Comparison of ENCODE assay signal across 9 cellular contexts in the genomic region with DNA sequence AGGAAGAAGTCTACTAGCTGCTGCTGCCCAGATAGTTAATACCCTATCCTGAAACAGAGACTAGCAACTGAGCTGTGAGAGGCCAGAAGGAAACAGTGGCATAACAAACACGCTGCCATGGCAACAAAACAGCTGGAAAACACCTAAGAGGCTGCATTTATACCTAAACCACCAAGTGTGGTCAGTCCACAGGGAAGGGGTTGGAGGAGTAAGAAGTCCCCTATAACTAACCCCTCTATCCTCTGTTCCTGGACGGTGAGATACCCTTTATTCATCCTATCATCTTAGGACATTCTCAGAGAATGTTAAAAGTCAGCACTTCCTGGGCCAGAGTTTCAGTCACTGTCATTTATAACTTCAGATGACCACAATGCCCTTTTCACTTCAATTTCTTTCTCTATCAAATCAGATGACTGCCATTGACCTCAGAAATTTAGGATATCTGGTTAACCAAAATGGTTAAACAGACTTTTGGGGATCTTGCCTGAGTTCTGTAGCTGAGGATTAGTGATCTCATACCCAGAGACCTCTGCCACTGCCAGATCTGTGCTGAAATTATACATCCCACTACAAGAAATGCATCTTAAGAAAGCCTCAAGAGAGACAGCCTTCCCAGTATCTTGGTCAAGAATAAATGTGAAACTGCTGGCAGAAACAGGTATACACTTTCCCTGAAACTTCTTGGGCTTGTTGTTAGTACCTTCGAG. TPM values are rescaled to one million over a fixed set of nuclear protein-coding genes. Genes with fewer than 3 reads are reported as not detected.
A peak's percentile ranks its signal among the peaks of the same experiment; 100 is the strongest.
DNase-seq lines count a peak whose midpoint lies in the region; ATAC-seq and TF ChIP-seq lines count a peak whose summit lies in the region.
"Had no signal": no experiment of that assay in that cellular context is flagged by ENCODE, and none has a peak within 500 bp of the region (broad histone marks: within the 10 kb centered on the region; RNA-seq: fewer than 3 reads in every experiment).

No MANE protein-coding gene starts in this region.

- no peak overlapping the region for H2AFZ ChIP-seq in OCI-LY7 (ENCODE audit: low read length)

- H3K4me3 ChIP-seq in AG10803 (ENCODE audit: low read length) (no peak overlapping the region), Panc1 (ENCODE audit: low read depth in 2 of 2, low read length in 2 of 2) (no peak overlapping the region), upper lobe of left lung (no peak overlapping the region), OCI-LY7 (ENCODE audit: low read depth, low read length, poor library complexity, severe bottlenecking) (no peak overlapping the region), tibial artery (no peak overlapping the region)
- H3K4me3 ChIP-seq: skin epidermis had no signal

- H3K27me3 ChIP-seq in Panc1 (ENCODE audit: control insufficient read depth, insufficient read depth, low read length), result no peaks in the 10 kb centered on the region
- H3K27me3 ChIP-seq in upper lobe of left lung, result no peaks in the 10 kb centered on the region
- no peaks in the 10 kb centered on the region for H3K27me3 ChIP-seq in tibial artery

- H3K9me3 ChIP-seq in Panc1 (ENCODE audit: control insufficient read depth, insufficient read depth, low read depth, low read length) (no peaks in the 10 kb centered on the region), upper lobe of left lung (no peaks in the 10 kb centered on the region), OCI-LY7 (ENCODE audit: low read length) (no peaks in the 10 kb centered on the region), tibial artery (no peaks in the 10 kb centered on the region)

- POLR2A ChIA-PET in Panc1 (lab: Charles Lee), result no interaction called here
- POLR2A ChIA-PET in OCI-LY7 (lab: Charles Lee), result no interaction called here

- TF ChIP-seq CTCF in AG10803 (conservative IDR thresholded peaks at IDR 0.05; ENCODE audit: low read length) (no peak), GM13977 (IDR thresholded peaks at IDR 0.05; ENCODE audit: extremely low read depth, insufficient read depth, missing control alignments) (no peak), Panc1 (IDR thresholded peaks at IDR 0.05) (no peak), upper lobe of left lung (IDR thresholded peaks at IDR 0.05) (no peak), OCI-LY7 (conservative IDR thresholded peaks at IDR 0.05; ENCODE audit: low read length) (no peak), tibial artery (IDR thresholded peaks at IDR 0.05) (no peak)

- H3K36me3 ChIP-seq in Panc1 (ENCODE audit: control insufficient read depth, insufficient read depth, low read length) (peaks cover 23% of the 10 kb centered on the region), upper lobe of left lung (peaks cover 51 to 100% (median 83%) of the 10 kb centered on the region in 4 donors), OCI-LY7 (ENCODE audit: insufficient read depth, low read length) (peaks cover 100% of the 10 kb centered on the region), tibial artery (peaks cover 73 to 96% (median 93%) of the 10 kb centered on the region in 3 donors)

- H3K27ac ChIP-seq in Panc1 (ENCODE audit: low read length) (no peak overlapping the region), upper lobe of left lung (peak overlapping the region in 1 of 4 donors; percentile 27), OCI-LY7 (ENCODE audit: low read depth, low read length, poor library complexity, severe bottlenecking) (no peak overlapping the region), tibial artery (no peak overlapping the region)

- no peak for TF ChIP-seq POLR2A in upper lobe of left lung (IDR thresholded peaks at IDR 0.05)

- H3K4me1 ChIP-seq in Panc1 (ENCODE audit: control insufficient read depth, insufficient read depth, low read length) (no peaks in the 10 kb centered on the region), upper lobe of left lung (peaks cover 0 to 5% (median 0%) of the 10 kb centered on the region in 4 donors), OCI-LY7 (ENCODE audit: insufficient read depth, low read length, poor library complexity, severe bottlenecking) (no peaks in the 10 kb centered on the region), tibial artery (no peaks in the 10 kb centered on the region)

- no peaks in the 10 kb centered on the region for H3K79me2 ChIP-seq in OCI-LY7 (ENCODE audit: insufficient read depth, low read depth, low read length)

- in situ Hi-C loops in GM13977 (cut with MboI; ENCODE audit: low pct_unique_long_range_greater_than_20kb, low sequenced_read_pairs, unreplicated experiment) (no loop called here), Panc1 (cut with HindIII; ENCODE audit: low pct_unique_long_range_greater_than_20kb, low sequenced_read_pairs) (no loop called here)

- peak; percentile 25 for DNase-seq in AG10803 (ENCODE audit: low read depth)
- peak; percentile 70 for DNase-seq in GM13977 (ENCODE audit: low spot score)
- no peak for DNase-seq in Panc1 (ENCODE audit: low read depth, low spot score)
- peak; percentile 23 for DNase-seq in glomerular visceral epithelial cell (ENCODE audit: extremely low spot score)
- no peak for DNase-seq in upper lobe of left lung
- DNase-seq in OCI-LY7 (ENCODE audit: low spot score), result no peak
- no peak for DNase-seq in tibial artery

- no peak for TF ChIP-seq EP300 in upper lobe of left lung (IDR thresholded peaks at IDR 0.05)

- no peaks in the 10 kb centered on the region for H3K9me2 ChIP-seq in OCI-LY7 (ENCODE audit: insufficient read depth, low read length)

- H4K20me1 ChIP-seq in OCI-LY7 (ENCODE audit: insufficient read depth, low read length), result no peaks in the 10 kb centered on the region

- CTCF ChIA-PET in Panc1 (lab: Charles Lee), result interaction anchor here (0.6 kb wide), 1 partner anchor 158 kb away, joined by 10 read pairs; a partner anchor contains a TSS
- CTCF ChIA-PET in OCI-LY7 (lab: Charles Lee; ENCODE audit: unreplicated experiment), result no interaction called here

- no peak overlapping the region for H3K4me2 ChIP-seq in OCI-LY7 (ENCODE audit: low read length)

- WGBS in upper lobe of left lung, 2 donors, result 81 to 90% methylated on average over 3 of the region's 3 CpGs

- intact Hi-C loops in Panc1 (cut with micrococcal nuclease; ENCODE audit: unreplicated experiment) (no loop called here), OCI-LY7 (cut with micrococcal nuclease; ENCODE audit: unreplicated experiment) (no loop called here), tibial artery (cut with DNase I; ENCODE audit: low total_unique reads) (no loop called here)

- ATAC-seq in Panc1, result no peak
- ATAC-seq in upper lobe of left lung (ENCODE audit: low FRiP score in 2 of 2), result no peak
- no peak for ATAC-seq in GM19351 (IDR thresholded peaks at IDR 0.05; ENCODE audit: unreplicated experiment)

- BruUV-seq in Panc1 (replicated peaks; lab: Mats Ljungman, UMichigan) (TSS peak; percentile 27), OCI-LY7 (replicated peaks; lab: Mats Ljungman, UMichigan) (no TSS peak)

RNA-seq across cellular contexts. Expression of a gene that starts 36.2 kb away (rescaled TPM):
- total RNA-seq in Panc1 (2021; ENCODE audit: unreplicated experiment) (not detected), upper lobe of left lung (not detected), OCI-LY7 (2022) (not detected in 2 replicates)
- not detected for polyA plus RNA-seq in Panc1 (2012; ENCODE audit: insufficient read length)
- total RNA-seq in OCI-LY7 (2014; rRNA removed; shearing (Covaris generic)), result not detected in 2 replicates

Comparison
In these comparisons a context has a peak if more than half of its experiments do, and no peak if none do; other contexts are left out.
1. DNase-seq: peak in AG10803 (single experiment), GM13977 (single experiment) and glomerular visceral epithelial cell (single experiment); none in Panc1 (single experiment), upper lobe of left lung (0 of 2), OCI-LY7 (single experiment) and tibial artery (0 of 2).